13 cellular contexts compared by ENCODE assay signal in genomic region chr17:39599006-39599664, GRCh38. TPM values are rescaled to one million over a fixed set of nuclear protein-coding genes. Genes with fewer than 3 reads are reported as not detected.
DNase-seq lines count a peak whose midpoint lies in the region; ATAC-seq and TF ChIP-seq lines count a peak whose summit lies in the region.
"Had no signal": no experiment of that assay in that cellular context is flagged by ENCODE, and none has a peak within 500 bp of the region (broad histone marks: within the 10 kb centered on the region; RNA-seq: fewer than 3 reads in every experiment).

No MANE protein-coding gene starts in this region.

- H3K27ac Mint-ChIP-seq in Calu3 (ENCODE audit: unreplicated experiment) = no peak overlapping the region
- H3K27ac Mint-ChIP-seq: activated naive CD8-positive, alpha-beta T cell; naive thymus-derived CD4-positive, alpha-beta T cell had no signal

- no peaks in the 10 kb centered on the region for H3K79me2 ChIP-seq in ACC112 (ENCODE audit: control insufficient read depth, insufficient read depth, low read length, unreplicated experiment)

- no peaks in the 10 kb centered on the region for H3K36me3 ChIP-seq in ACC112 (ENCODE audit: insufficient read depth, low read length)

- H2AFZ ChIP-seq in ACC112 (ENCODE audit: low read length, unreplicated experiment) = no peak overlapping the region

- no peak overlapping the region for H3K27ac ChIP-seq in ACC112 (ENCODE audit: low read depth, low read length)

- peaks cover 98% of the 10 kb centered on the region for H3K27me3 ChIP-seq in ACC112 (ENCODE audit: insufficient read depth, low read length)

- peaks cover 5% of the 10 kb centered on the region for H3K4me1 ChIP-seq in ACC112 (ENCODE audit: control insufficient read depth, insufficient read depth, low read length, unreplicated experiment)

- intact Hi-C loops in Calu3 (cut with micrococcal nuclease; ENCODE audit: unreplicated experiment) = no loop called here

- H3K4me3 Mint-ChIP-seq in Calu3 (ENCODE audit: low read depth, unreplicated experiment) = no peak overlapping the region
- H3K4me3 Mint-ChIP-seq: activated naive CD8-positive, alpha-beta T cell had no signal

- peak; percentile 53 for DNase-seq in Calu3
- peak; percentile 40 for DNase-seq in myocyte (ENCODE audit: low read depth)
- no peak for DNase-seq in putamen (ENCODE audit: low spot score)
- no peak for DNase-seq in DMS114 treated with DMSO at 0.1 percent for 48 hours (lab: John Stamatoyannopoulos, UW; ENCODE audit: unreplicated experiment)
- DNase-seq: activated T-cell treated with anti-CD3 and anti-CD28 coated beads, Interleukin-2, amount 50 U/mL, for 1 hour; foreskin melanocyte; MV-4-11; naive thymus-derived CD4-positive, alpha-beta T cell had no signal

- no TSS peak for BruUV-seq in Calu3 (replicated peaks; lab: Mats Ljungman, UMichigan)

- H3K36me3 Mint-ChIP-seq in Calu3 (ENCODE audit: insufficient read depth, unreplicated experiment) = peaks cover 15% of the 10 kb centered on the region
- H3K36me3 Mint-ChIP-seq: activated naive CD8-positive, alpha-beta T cell had no signal

- no peak for TF ChIP-seq CTCF in Calu3 (IDR thresholded peaks at IDR 0.05; ENCODE audit: unreplicated experiment)

- H3K4me1 Mint-ChIP-seq in Calu3 (ENCODE audit: low read depth, unreplicated experiment) = peaks cover 16% of the 10 kb centered on the region

- peak; percentile 35 for ATAC-seq in SK-N-SH treated with all-trans-retinoic acid at 6 μM for 48 hours
- ATAC-seq in HG02970 (IDR thresholded peaks at IDR 0.05; ENCODE audit: low FRiP score, unreplicated experiment) = no peak
- ATAC-seq: naive thymus-derived CD4-positive, alpha-beta T cell had no signal

- peak overlapping the region; percentile 49 for H3K4me3 ChIP-seq in ACC112 (ENCODE audit: low read depth, low read length)

- CTCF ChIA-PET in Calu3 (lab: Charles Lee) = interaction anchor here (0.6 to 76.7 kb wide), 3 partner anchors 20 to 134 kb away, joined by 3 to 42089 read pairs (median 3); partner anchors contain the start of genes ERBB2, GRB7, MIEN1 and PGAP3

- peaks cover 100% of the 10 kb centered on the region for H3K27me3 Mint-ChIP-seq in Calu3 (ENCODE audit: unreplicated experiment)

- no peaks in the 10 kb centered on the region for H3K9me3 Mint-ChIP-seq in Calu3 (ENCODE audit: low read depth, unreplicated experiment)

TF ChIP-seq in SK-N-SH treated with all-trans-retinoic acid at 6 μM for 48 hours, 23 proteins besides CTCF, POLR2A, EP300 and RAD21:
- TF ChIP-seq PPARA (CRISPR knock-in tag; IDR thresholded peaks at IDR 0.05; ENCODE audit: borderline replicate concordance) = no peak
- no peak for TF ChIP-seq ARNTL (CRISPR knock-in tag; IDR thresholded peaks at IDR 0.05; ENCODE audit: borderline replicate concordance, low read depth)
- no peak for TF ChIP-seq RARB (CRISPR knock-in tag; IDR thresholded peaks at IDR 0.05)
- no peak for TF ChIP-seq ESRRG (CRISPR knock-in tag; IDR thresholded peaks at IDR 0.05)
- no peak for TF ChIP-seq TCF4 (CRISPR knock-in tag; IDR thresholded peaks at IDR 0.05; ENCODE audit: borderline replicate concordance)
- no peak for TF ChIP-seq ZNF8 (CRISPR knock-in tag; IDR thresholded peaks at IDR 0.05)
- no peak for TF ChIP-seq CSRNP3 (CRISPR knock-in tag; IDR thresholded peaks at IDR 0.05)
- TF ChIP-seq ZC3H10 (CRISPR knock-in tag; IDR thresholded peaks at IDR 0.05) = no peak
- no peak for TF ChIP-seq ZNF565 (CRISPR knock-in tag; conservative IDR thresholded peaks at IDR 0.05; ENCODE audit: low read depth)
- TF ChIP-seq ISL1 (CRISPR knock-in tag; IDR thresholded peaks at IDR 0.05) = no peak

RNA-seq across cellular contexts. Expression of gene NEUROD2, which starts 8.6 kb away (rescaled TPM):
- total RNA-seq in Calu3 (2022) = not detected in 2 replicates
- 0.05 TPM in 1 of 2 replicates, not detected in the other for total RNA-seq in myocyte
- 0.01 TPM for polyA plus RNA-seq in myocyte (2012)
- total RNA-seq: naive thymus-derived CD4-positive, alpha-beta T cell; renal cortical epithelial cell had no signal
- polyA plus RNA-seq: naive thymus-derived CD4-positive, alpha-beta T cell had no signal

RNA-seq across cellular contexts. Expression of gene PPP1R1B, which starts 27.6 kb away (rescaled TPM):
- total RNA-seq in Calu3 (2022) (8.3 and 11.1 TPM in 2 replicates), myocyte (not detected in 2 replicates)
- polyA plus RNA-seq in myocyte (2012) = not detected
- total RNA-seq: naive thymus-derived CD4-positive, alpha-beta T cell had no signal
- polyA plus RNA-seq: naive thymus-derived CD4-positive, alpha-beta T cell had no signal

RNA-seq across cellular contexts. Expression of gene STARD3, which starts 37.8 kb away (rescaled TPM):
- total RNA-seq in Calu3 (2022) (2,579 and 2,697 TPM in 2 replicates), myocyte (34.9 and 36.9 TPM in 2 replicates)
- polyA plus RNA-seq in myocyte (2012) = 55.8 TPM

Comparison
In these comparisons a context has a peak if more than half of its experiments do, and no peak if none do; other contexts are left out.
1. DNase-seq: peak in Calu3 (single experiment) and myocyte (single experiment); none in putamen (single experiment) and DMS114 treated with DMSO at 0.1 percent for 48 hours (single experiment).
2. RNA of gene STARD3, which starts 37.8 kb away (total RNA-seq): 2,579 to 2,697 TPM in Calu3; 34.9 to 36.9 TPM in myocyte; every median in the first group is over 10 times any median in the second.